Comparison of ENCODE assay signal across 1 cellular context in the genomic region with DNA sequence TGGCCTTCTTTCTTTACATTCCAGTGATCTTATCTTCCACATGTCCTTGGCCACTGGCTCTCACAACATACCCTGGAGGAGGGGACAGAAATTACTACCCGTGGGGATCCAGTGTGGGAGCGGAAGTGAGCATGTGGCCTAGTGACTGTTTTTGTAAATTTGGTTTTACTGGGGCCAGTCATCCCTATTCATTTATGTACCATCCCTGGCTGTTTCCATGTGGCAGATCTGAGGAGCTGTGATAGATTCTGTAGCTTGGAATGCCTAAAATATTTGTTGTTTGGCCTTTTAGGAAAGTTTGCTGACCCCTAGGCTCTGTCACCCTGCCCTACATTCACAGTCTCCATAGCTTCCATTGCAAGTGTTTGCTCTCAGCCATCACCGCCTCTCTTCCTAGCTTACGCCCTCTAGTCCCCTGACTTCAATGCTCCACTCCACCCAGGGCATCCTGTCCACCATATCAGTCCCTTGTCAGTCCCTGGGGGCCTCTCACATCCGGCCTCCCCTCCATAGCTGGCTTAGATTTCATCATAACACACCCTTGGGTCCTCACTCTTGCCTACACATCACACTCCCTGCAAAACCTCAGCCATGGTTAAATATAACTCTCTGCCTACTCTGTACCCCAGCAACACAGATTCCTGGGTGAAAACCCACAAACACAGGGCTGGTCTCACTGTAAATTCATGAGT.
TF ChIP-seq lines count a peak whose summit lies in the region.

No MANE protein-coding gene starts in this region.

TF ChIP-seq in GM23338, 12 proteins besides CTCF, POLR2A, EP300 and RAD21 (continued from another document):
- TF ChIP-seq EZH2phosphoT487 (IDR thresholded peaks at IDR 0.05; ENCODE audit: unreplicated experiment), result no peak
- no peak for TF ChIP-seq NANOG (IDR thresholded peaks at IDR 0.05; ENCODE audit: borderline replicate concordance)
- no peak for TF ChIP-seq POLR2AphosphoS5 (IDR thresholded peaks at IDR 0.05; ENCODE audit: low read depth)
